In the genomic region with DNA sequence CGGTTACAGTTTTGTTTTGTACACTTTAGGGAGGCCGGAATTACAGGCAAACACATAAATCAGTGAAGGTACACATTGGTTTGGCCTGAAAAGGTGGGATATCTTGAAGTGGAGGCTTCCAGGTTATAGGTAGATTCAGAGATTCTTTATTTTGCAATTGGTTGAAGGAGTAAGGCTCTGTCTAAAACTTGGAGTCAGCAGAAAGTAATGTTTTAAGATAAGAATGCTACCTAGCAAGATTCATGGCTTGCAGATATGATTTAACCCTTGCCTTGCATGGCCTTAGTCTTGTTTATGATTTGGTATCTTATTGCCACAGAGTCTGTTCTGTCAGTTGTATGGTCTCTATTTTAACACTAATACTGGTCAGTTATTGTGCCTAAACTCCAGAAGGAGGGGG, we compare ENCODE assay signal across 22 cellular contexts.
"Had no signal": no experiment of that assay in that cellular context is flagged by ENCODE, and none has a peak within 500 bp of the region (broad histone marks: within the 10 kb centered on the region; RNA-seq: fewer than 3 reads in every experiment).

No MANE protein-coding gene starts in this region.

- H3K27me3 Mint-ChIP-seq: naive B cell; stimulated activated naive B cell treated with anti-CD40 and anti-IgM and Interleukin-4, amounts not matched to agents 10 μg/mL and 1 μg/mL and 100 μg/mL, for 72 hours had no signal

- H3K4me3 ChIP-seq: body of pancreas, coronary artery, esophagus squamous epithelium, lower lobe of right lung, pancreas, tibial artery, vagina had no signal

- H3K4me1 ChIP-seq: body of pancreas, lower lobe of right lung, pancreas, tibial artery, vagina had no signal

- H3K27me3 ChIP-seq: body of pancreas, esophagus squamous epithelium, pancreas, vagina had no signal

- H3K4me3 Mint-ChIP-seq: activated CD4-positive, alpha-beta T cell treated with anti-CD3 and anti-CD28 coated beads, Interleukin-2, amount 10 ng/mL, durations not matched to agents 24 days and 14 days; activated CD8-positive, alpha-beta T cell treated with anti-CD3 and anti-CD28 coated beads, Interleukin-2, amount 10 ng/mL, durations not matched to agents 7 days and 5 days; immature natural killer cell; naive B cell; stimulated activated naive B cell treated with anti-CD40 and anti-IgM and Interleukin-4, amounts not matched to agents 10 μg/mL and 1 μg/mL and 100 μg/mL, for 72 hours had no signal

- DNase-seq: activated CD4-positive, alpha-beta T cell treated with anti-CD3 and anti-CD28 coated beads, Interleukin-2, amount 10 ng/mL, durations not matched to agents 24 days and 14 days; activated CD4-positive, CD25-positive, alpha-beta regulatory T cell; activated CD8-positive, alpha-beta memory T cell treated with anti-CD3 and anti-CD28 coated beads, Interleukin-2, amount 50 U/mL, for 4 hours; activated CD8-positive, alpha-beta T cell treated with anti-CD3 and anti-CD28 coated beads, Interleukin-2, amount 10 ng/mL, durations not matched to agents 7 days and 5 days; activated gamma-delta T cell; activated T-cell treated with anti-CD3 and anti-CD28 coated beads, Interleukin-2, amount 50 U/mL, for 48 hours; amniotic stem cell; body of pancreas; caudate nucleus; esophagus squamous epithelium; immature natural killer cell; lower lobe of right lung; midbrain; naive B cell; pancreas; stimulated activated CD4-positive, alpha-beta T cell treated with anti-CD3 and anti-CD28 coated beads, Interleukin-4, amount 100 ng/mL, for 1 hour; stimulated activated naive B cell treated with anti-CD40 and anti-IgM and Interleukin-4, amounts not matched to agents 10 μg/mL and 1 μg/mL and 100 μg/mL, for 72 hours; T-helper 2 cell; tibial artery had no signal

- H3K9me3 ChIP-seq: body of pancreas, lower lobe of right lung, pancreas, tibial artery, vagina had no signal

- H3K4me1 Mint-ChIP-seq: activated CD4-positive, alpha-beta T cell treated with anti-CD3 and anti-CD28 coated beads, Interleukin-2, amount 10 ng/mL, durations not matched to agents 24 days and 14 days; immature natural killer cell had no signal

- H3K27ac ChIP-seq: body of pancreas, coronary artery, esophagus squamous epithelium, lower lobe of right lung, pancreas, tibial artery, vagina had no signal

- H3K9me3 Mint-ChIP-seq: activated CD4-positive, alpha-beta T cell treated with anti-CD3 and anti-CD28 coated beads, Interleukin-2, amount 10 ng/mL, durations not matched to agents 24 days and 14 days; immature natural killer cell; stimulated activated naive B cell treated with anti-CD40 and anti-IgM and Interleukin-4, amounts not matched to agents 10 μg/mL and 1 μg/mL and 100 μg/mL, for 72 hours had no signal

- H3K36me3 Mint-ChIP-seq: activated naive CD4-positive, alpha-beta T cell treated with anti-CD3 and anti-CD28 coated beads, Interleukin-2, amount 50 U/mL, for 72 hours; immature natural killer cell; naive B cell; stimulated activated naive B cell treated with anti-CD40 and anti-IgM and Interleukin-4, amounts not matched to agents 10 μg/mL and 1 μg/mL and 100 μg/mL, for 72 hours had no signal

- H3K36me3 ChIP-seq: esophagus squamous epithelium, lower lobe of right lung, pancreas, tibial artery, vagina had no signal

- H3K27ac Mint-ChIP-seq: activated CD4-positive, alpha-beta T cell treated with anti-CD3 and anti-CD28 coated beads, Interleukin-2, amount 10 ng/mL, durations not matched to agents 24 days and 14 days; activated CD8-positive, alpha-beta T cell treated with anti-CD3 and anti-CD28 coated beads, Interleukin-2, amount 10 ng/mL, durations not matched to agents 7 days and 5 days; activated naive CD4-positive, alpha-beta T cell treated with anti-CD3 and anti-CD28 coated beads, Interleukin-2, amount 50 U/mL, for 72 hours; immature natural killer cell; stimulated activated naive B cell treated with anti-CD40 and anti-IgM and Interleukin-4, amounts not matched to agents 10 μg/mL and 1 μg/mL and 100 μg/mL, for 72 hours had no signal
